ENCODE assay signal across 9 cellular contexts in the genomic region with DNA sequence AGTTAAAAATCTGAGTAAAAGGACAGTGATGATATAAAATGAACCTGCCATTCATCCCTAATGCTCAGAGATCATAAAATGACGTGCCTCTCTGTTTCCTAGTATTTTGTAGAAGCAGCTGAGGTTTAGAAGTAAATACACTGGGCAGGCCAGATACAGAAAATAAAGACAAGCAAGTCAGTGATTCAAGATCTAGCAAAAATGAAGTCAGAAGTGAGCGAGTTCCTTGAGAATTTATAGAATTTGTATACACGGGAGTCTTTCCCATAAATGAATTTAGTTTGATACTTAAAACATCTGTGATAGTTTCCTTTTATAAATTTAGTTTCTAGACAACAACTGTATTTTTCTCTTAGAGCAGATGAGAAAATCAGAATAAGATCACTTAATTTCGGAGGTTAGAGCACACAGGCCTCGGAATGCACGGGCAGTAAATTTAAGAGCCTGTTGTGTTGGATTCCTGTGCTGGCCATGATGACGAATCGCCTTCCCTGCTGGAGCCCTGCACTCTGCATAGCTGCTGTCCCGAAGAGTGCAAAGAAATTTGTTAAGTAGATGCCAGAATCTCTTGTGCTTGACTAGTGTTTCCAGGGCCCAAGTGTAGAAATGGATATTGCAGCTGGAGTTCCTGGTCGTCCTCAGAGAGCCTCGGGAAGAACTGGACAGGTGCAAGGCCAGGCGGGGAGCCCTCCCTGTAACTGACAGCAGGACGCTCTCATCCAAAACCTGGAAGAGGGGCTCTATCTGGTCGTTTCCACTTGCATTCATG.
DNase-seq lines count a peak whose midpoint lies in the region; ATAC-seq and TF ChIP-seq lines count a peak whose summit lies in the region.
"Had no signal": no experiment of that assay in that cellular context is flagged by ENCODE, and none has a peak within 500 bp of the region (broad histone marks: within the 10 kb centered on the region; RNA-seq: fewer than 3 reads in every experiment).

No MANE protein-coding gene starts in this region.

- intact Hi-C loops in left colon (cut with DNase I, micrococcal nuclease) = no loop called here

- no peak for TF ChIP-seq CTCF in brain (conservative IDR thresholded peaks at IDR 0.05)

- DNase-seq in HuH-7.5 (ENCODE audit: low spot score) (peak; percentile 24), left colon (peak in 1 of 2 donors; percentile 42), 8988T (no peak), OCI-M2 (lab: John Stamatoyannopoulos, UW; ENCODE audit: unreplicated experiment) (no peak), GM19238 (ENCODE audit: insufficient read length, low spot score) (no peak)
- DNase-seq: MM.1S had no signal

- H3K36me3 Mint-ChIP-seq in brain = peaks cover 26% of the 10 kb centered on the region
- peaks cover 59% of the 10 kb centered on the region for H3K36me3 Mint-ChIP-seq in stimulated activated memory B cell treated with anti-CD40 and anti-IgM and Interleukin-4, amounts not matched to agents 10 μg/mL and 1 μg/mL and 100 μg/mL, for 72 hours

- H3K27ac Mint-ChIP-seq in brain = peak overlapping the region; percentile 63 to 95 (median 88)
- peak overlapping the region; percentile 41 for H3K27ac Mint-ChIP-seq in stimulated activated memory B cell treated with anti-CD40 and anti-IgM and Interleukin-4, amounts not matched to agents 10 μg/mL and 1 μg/mL and 100 μg/mL, for 72 hours

- peak overlapping the region; percentile 42 to 74 (median 70) for H3K4me3 Mint-ChIP-seq in brain
- no peak overlapping the region for H3K4me3 Mint-ChIP-seq in stimulated activated memory B cell treated with anti-CD40 and anti-IgM and Interleukin-4, amounts not matched to agents 10 μg/mL and 1 μg/mL and 100 μg/mL, for 72 hours

- no peaks in the 10 kb centered on the region for H3K27me3 Mint-ChIP-seq in brain
- H3K27me3 Mint-ChIP-seq in stimulated activated memory B cell treated with anti-CD40 and anti-IgM and Interleukin-4, amounts not matched to agents 10 μg/mL and 1 μg/mL and 100 μg/mL, for 72 hours = no peaks in the 10 kb centered on the region

- H3K4me1 Mint-ChIP-seq in brain = peaks cover 80% of the 10 kb centered on the region
- peaks cover 76% of the 10 kb centered on the region for H3K4me1 Mint-ChIP-seq in stimulated activated memory B cell treated with anti-CD40 and anti-IgM and Interleukin-4, amounts not matched to agents 10 μg/mL and 1 μg/mL and 100 μg/mL, for 72 hours

- no peaks in the 10 kb centered on the region for H3K9me3 Mint-ChIP-seq in brain
- H3K9me3 Mint-ChIP-seq in stimulated activated memory B cell treated with anti-CD40 and anti-IgM and Interleukin-4, amounts not matched to agents 10 μg/mL and 1 μg/mL and 100 μg/mL, for 72 hours = no peaks in the 10 kb centered on the region

- ATAC-seq in left colon = peak; percentile 62
- ATAC-seq in stimulated activated memory B cell treated with anti-CD40 and anti-IgM and Interleukin-4, amounts not matched to agents 10 μg/mL and 1 μg/mL and 100 μg/mL, for 72 hours = no peak
- no peak for ATAC-seq in HG03457 (IDR thresholded peaks at IDR 0.05; ENCODE audit: unreplicated experiment)
